26 cellular contexts compared by ENCODE assay signal in the genomic region with DNA sequence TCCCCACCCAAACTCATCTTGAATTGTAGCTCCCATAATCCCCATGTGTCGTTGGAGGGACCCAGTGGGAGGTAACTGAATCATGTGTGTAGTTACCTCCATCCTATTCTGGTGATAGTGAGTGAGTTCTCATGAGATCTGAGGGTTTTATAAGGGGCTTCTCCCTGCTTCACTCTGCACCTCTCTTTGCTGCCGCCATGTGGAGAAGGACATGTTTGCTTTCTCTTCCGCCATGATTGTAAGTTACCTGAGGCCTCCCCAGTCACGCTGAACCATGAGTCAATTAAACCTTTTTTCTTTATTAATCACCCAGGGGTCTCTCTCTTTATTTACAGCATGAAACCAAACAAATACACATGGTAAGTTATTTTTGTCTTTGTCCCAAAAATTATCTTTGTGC.
"Had no signal": no experiment of that assay in that cellular context is flagged by ENCODE, and none has a peak within 500 bp of the region (broad histone marks: within the 10 kb centered on the region; RNA-seq: fewer than 3 reads in every experiment).

No MANE protein-coding gene starts in this region.

- H3K9me3 Mint-ChIP-seq: activated CD4-positive, alpha-beta T cell treated with anti-CD3 and anti-CD28 coated beads, Interleukin-2, amount 10 ng/mL, durations not matched to agents 24 days and 14 days had no signal

- H3K4me1 Mint-ChIP-seq: activated CD4-positive, alpha-beta T cell treated with anti-CD3 and anti-CD28 coated beads, Interleukin-2, amount 10 ng/mL, durations not matched to agents 24 days and 14 days; naive thymus-derived CD4-positive, alpha-beta T cell; neural crest cell; stimulated activated naive B cell treated with anti-CD40 and anti-IgM and Interleukin-4, amounts not matched to agents 10 μg/mL and 1 μg/mL and 100 μg/mL, for 72 hours had no signal

- H3K36me3 ChIP-seq: breast epithelium, heart left ventricle, suprapubic skin, tibial artery had no signal

- H3K27ac Mint-ChIP-seq: activated CD4-positive, alpha-beta memory T cell treated with anti-CD3 and anti-CD28 coated beads for 36 hours; activated CD4-positive, alpha-beta T cell treated with anti-CD3 and anti-CD28 coated beads, Interleukin-2, amount 10 ng/mL, durations not matched to agents 24 days and 14 days; activated naive CD4-positive, alpha-beta T cell treated with anti-CD3 and anti-CD28 coated beads, Interleukin-2, amount 50 U/mL, for 72 hours; activated T-helper 2 cell treated with anti-CD3 and anti-CD28 coated beads, Interferon-gamma antibody, Interleukin-2, Interleukin-4, amounts not matched to agents 10 μg/mL and 5 μg/mL and 100 μg/mL, durations not matched to agents 14 hours and 24 hours and 36 hours; naive thymus-derived CD4-positive, alpha-beta T cell; stimulated activated naive B cell treated with anti-CD40 and anti-IgM and Interleukin-4, amounts not matched to agents 10 μg/mL and 1 μg/mL and 100 μg/mL, for 72 hours had no signal

- ATAC-seq: activated naive CD4-positive, alpha-beta T cell treated with anti-CD3 and anti-CD28 coated beads, Interleukin-2, amount 50 U/mL, for 72 hours; activated T-cell treated with anti-CD3 and anti-CD28 coated beads, Interleukin-2, amount 50 U/mL, for 4 hours; esophagus mucosa; heart left ventricle; naive thymus-derived CD4-positive, alpha-beta T cell; right cardiac atrium; stimulated activated naive B cell treated with anti-CD40 and anti-IgM and Interleukin-4, amounts not matched to agents 10 μg/mL and 1 μg/mL and 100 μg/mL, for 72 hours had no signal

- H3K4me3 ChIP-seq: breast epithelium, heart left ventricle, suprapubic skin, tibial artery had no signal

- DNase-seq: activated CD4-positive, alpha-beta memory T cell treated with anti-CD3 and anti-CD28 coated beads for 36 hours; activated CD4-positive, alpha-beta T cell treated with anti-CD3 and anti-CD28 coated beads, Interleukin-2, amount 10 ng/mL, durations not matched to agents 24 days and 14 days; activated CD4-positive, CD25-positive, alpha-beta regulatory T cell treated with anti-CD3 and anti-CD28 coated beads, Interleukin-2, amount 50 U/mL, for 72 hours; activated CD8-positive, alpha-beta memory T cell treated with anti-CD3 and anti-CD28 coated beads, Interleukin-2, amount 50 U/mL, for 48 hours; activated naive CD4-positive, alpha-beta T cell; activated T-cell treated with anti-CD3 and anti-CD28 coated beads, Interleukin-2, amount 50 U/mL, for 4 hours; central memory CD4-positive, alpha-beta T cell; foreskin fibroblast; heart left ventricle; hypothalamus; midbrain; naive thymus-derived CD4-positive, alpha-beta T cell; posterior cingulate gyrus; right cardiac atrium; stimulated activated CD4-positive, alpha-beta T cell treated with anti-CD3 and anti-CD28 coated beads, Interleukin-15, amount 100 ng/mL, for 24 hours; stimulated activated CD4-positive, alpha-beta T cell treated with anti-CD3 and anti-CD28 coated beads, Interleukin-2, amount 100 ng/mL, for 24 hours; stimulated activated naive B cell treated with anti-CD40 and anti-IgM and Interleukin-4, amounts not matched to agents 10 μg/mL and 1 μg/mL and 100 μg/mL, for 72 hours; T-helper 9 cell; tibial artery had no signal

- H3K4me1 ChIP-seq: breast epithelium, heart left ventricle, suprapubic skin had no signal

- H3K9me3 ChIP-seq: breast epithelium, heart left ventricle, suprapubic skin, tibial artery had no signal

- H3K36me3 Mint-ChIP-seq: activated CD4-positive, alpha-beta memory T cell treated with anti-CD3 and anti-CD28 coated beads for 36 hours; naive thymus-derived CD4-positive, alpha-beta T cell; stimulated activated naive B cell treated with anti-CD40 and anti-IgM and Interleukin-4, amounts not matched to agents 10 μg/mL and 1 μg/mL and 100 μg/mL, for 72 hours had no signal

- H3K27ac ChIP-seq: breast epithelium, heart left ventricle, suprapubic skin, tibial artery, VCaP had no signal

- H3K4me3 Mint-ChIP-seq: activated CD4-positive, alpha-beta memory T cell treated with anti-CD3 and anti-CD28 coated beads for 36 hours; activated CD4-positive, alpha-beta T cell treated with anti-CD3 and anti-CD28 coated beads, Interleukin-2, amount 10 ng/mL, durations not matched to agents 24 days and 14 days; activated T-cell treated with anti-CD3 and anti-CD28 coated beads, Interleukin-2, amount 50 U/mL, for 4 hours; naive thymus-derived CD4-positive, alpha-beta T cell; neural crest cell; stimulated activated naive B cell treated with anti-CD40 and anti-IgM and Interleukin-4, amounts not matched to agents 10 μg/mL and 1 μg/mL and 100 μg/mL, for 72 hours had no signal

- H3K27me3 Mint-ChIP-seq: activated CD4-positive, alpha-beta memory T cell treated with anti-CD3 and anti-CD28 coated beads for 36 hours; activated CD4-positive, alpha-beta T cell treated with anti-CD3 and anti-CD28 coated beads, Interleukin-2, amount 10 ng/mL, durations not matched to agents 24 days and 14 days; naive thymus-derived CD4-positive, alpha-beta T cell; stimulated activated naive B cell treated with anti-CD40 and anti-IgM and Interleukin-4, amounts not matched to agents 10 μg/mL and 1 μg/mL and 100 μg/mL, for 72 hours had no signal

- H3K27me3 ChIP-seq: breast epithelium, heart left ventricle, suprapubic skin, tibial artery had no signal
